In genomic region chr4:10164877-10165283, GRCh38 we compare ENCODE assay signal across 1 cellular context.
TF ChIP-seq lines count a peak whose summit lies in the region.

No MANE protein-coding gene starts in this region.

TF ChIP-seq in A549, 52 proteins besides CTCF, POLR2A, EP300 and RAD21 (continued from another document):
- TF ChIP-seq HMGXB4 (CRISPR knock-in tag; IDR thresholded peaks at IDR 0.05; ENCODE audit: borderline replicate concordance), result no peak
- TF ChIP-seq HEYL (CRISPR knock-in tag; IDR thresholded peaks at IDR 0.05), result no peak
